ENCODE assay signal across 11 cellular contexts in genomic region chr4:139018971-139019758, GRCh38. TPM values are rescaled to one million over a fixed set of nuclear protein-coding genes. Genes with fewer than 3 reads are reported as not detected.
DNase-seq lines count a peak whose midpoint lies in the region; ATAC-seq and TF ChIP-seq lines count a peak whose summit lies in the region.
"Had no signal": no experiment of that assay in that cellular context is flagged by ENCODE, and none has a peak within 500 bp of the region (broad histone marks: within the 10 kb centered on the region; RNA-seq: fewer than 3 reads in every experiment).

No MANE protein-coding gene starts in this region.

- H3K4me2 ChIP-seq in OCI-LY1 (ENCODE audit: low read length): peak overlapping the region; percentile 50; the same call in 1 of the 2 replicates

- H3K9me3 ChIP-seq in OCI-LY1 (ENCODE audit: low read length): no peaks in the 10 kb centered on the region
- H3K9me3 ChIP-seq: heart left ventricle had no signal

- no peak overlapping the region for H3K9ac ChIP-seq in OCI-LY1 (ENCODE audit: low read length)

- H2AFZ ChIP-seq in OCI-LY1 (ENCODE audit: low read length): no peak overlapping the region

- H3K27me3 Mint-ChIP-seq in stimulated activated memory B cell treated with anti-CD40 and anti-IgM and Interleukin-4, amounts not matched to agents 10 μg/mL and 1 μg/mL and 100 μg/mL, for 72 hours: no peaks in the 10 kb centered on the region

- peaks cover 78% of the 10 kb centered on the region for H3K79me2 ChIP-seq in OCI-LY1 (ENCODE audit: insufficient read depth, low read length)

- H3K36me3 Mint-ChIP-seq in stimulated activated memory B cell treated with anti-CD40 and anti-IgM and Interleukin-4, amounts not matched to agents 10 μg/mL and 1 μg/mL and 100 μg/mL, for 72 hours: peaks cover 13% of the 10 kb centered on the region

- no peaks in the 10 kb centered on the region for H3K9me3 Mint-ChIP-seq in stimulated activated memory B cell treated with anti-CD40 and anti-IgM and Interleukin-4, amounts not matched to agents 10 μg/mL and 1 μg/mL and 100 μg/mL, for 72 hours

- TF ChIP-seq CTCF in OCI-LY1 (IDR thresholded peaks at IDR 0.05; ENCODE audit: low read length) (0 out of 2 replicates have a peak, but pooled peaks have one; percentile 10), epithelial cell of proximal tubule (conservative IDR thresholded peaks at IDR 0.05; ENCODE audit: low read depth, low read length) (no peak)

- no peak overlapping the region for H3K4me3 ChIP-seq in OCI-LY1 (ENCODE audit: low read depth, low read length, poor library complexity, severe bottlenecking)
- peak overlapping the region; percentile 85 for H3K4me3 ChIP-seq in epithelial cell of proximal tubule (ENCODE audit: low read depth, low read length)

- H3K4me1 ChIP-seq in OCI-LY1 (ENCODE audit: insufficient read depth, low read length, severe bottlenecking): peaks cover 43% of the 10 kb centered on the region

- DNase-seq in GM04504 (ENCODE audit: low read depth): peak; percentile 82
- DNase-seq in epithelial cell of proximal tubule (ENCODE audit: low read depth): no peak
- DNase-seq in NCI-H1048 (lab: John Stamatoyannopoulos, UW): no peak
- DNase-seq: heart left ventricle, KG1, NCI-H774, T-helper 2 cell had no signal

- no peak overlapping the region for H3K4me3 Mint-ChIP-seq in stimulated activated memory B cell treated with anti-CD40 and anti-IgM and Interleukin-4, amounts not matched to agents 10 μg/mL and 1 μg/mL and 100 μg/mL, for 72 hours

- H4K20me1 ChIP-seq in OCI-LY1 (ENCODE audit: insufficient read depth, low read length): no peaks in the 10 kb centered on the region

- no peaks in the 10 kb centered on the region for H3F3A ChIP-seq in OCI-LY1 (ENCODE audit: insufficient read depth, low read length)

- ATAC-seq in stimulated activated memory B cell treated with anti-CD40 and anti-IgM and Interleukin-4, amounts not matched to agents 10 μg/mL and 1 μg/mL and 100 μg/mL, for 72 hours: no peak
- ATAC-seq in GM18498 (IDR thresholded peaks at IDR 0.05; ENCODE audit: unreplicated experiment): no peak
- ATAC-seq in GM18519 (IDR thresholded peaks at IDR 0.05; ENCODE audit: low FRiP score, unreplicated experiment): no peak
- ATAC-seq: heart left ventricle had no signal

- no peaks in the 10 kb centered on the region for H3K27me3 ChIP-seq in OCI-LY1 (ENCODE audit: insufficient read depth, low read length)
- H3K27me3 ChIP-seq: heart left ventricle had no signal

- peaks cover 40% of the 10 kb centered on the region for H3K4me1 Mint-ChIP-seq in stimulated activated memory B cell treated with anti-CD40 and anti-IgM and Interleukin-4, amounts not matched to agents 10 μg/mL and 1 μg/mL and 100 μg/mL, for 72 hours

- H3K36me3 ChIP-seq in OCI-LY1 (ENCODE audit: insufficient read depth, low read length): peaks cover 35% of the 10 kb centered on the region

- no peak overlapping the region for H3K27ac ChIP-seq in OCI-LY1 (ENCODE audit: low read depth, low read length, poor library complexity, severe bottlenecking)
- H3K27ac ChIP-seq: heart left ventricle had no signal

- H3K9me2 ChIP-seq in OCI-LY1 (ENCODE audit: low read depth, low read length): no peaks in the 10 kb centered on the region

- peak overlapping the region; percentile 17 for H3K27ac Mint-ChIP-seq in stimulated activated memory B cell treated with anti-CD40 and anti-IgM and Interleukin-4, amounts not matched to agents 10 μg/mL and 1 μg/mL and 100 μg/mL, for 72 hours

RNA-seq across cellular contexts. Expression of gene NOCT, which starts 3.6 kb away (rescaled TPM):
- total RNA-seq in epithelial cell of proximal tubule: 27.4 and 41.9 TPM in 2 replicates
